ENCODE assay signal across 8 cellular contexts in the genomic region with DNA sequence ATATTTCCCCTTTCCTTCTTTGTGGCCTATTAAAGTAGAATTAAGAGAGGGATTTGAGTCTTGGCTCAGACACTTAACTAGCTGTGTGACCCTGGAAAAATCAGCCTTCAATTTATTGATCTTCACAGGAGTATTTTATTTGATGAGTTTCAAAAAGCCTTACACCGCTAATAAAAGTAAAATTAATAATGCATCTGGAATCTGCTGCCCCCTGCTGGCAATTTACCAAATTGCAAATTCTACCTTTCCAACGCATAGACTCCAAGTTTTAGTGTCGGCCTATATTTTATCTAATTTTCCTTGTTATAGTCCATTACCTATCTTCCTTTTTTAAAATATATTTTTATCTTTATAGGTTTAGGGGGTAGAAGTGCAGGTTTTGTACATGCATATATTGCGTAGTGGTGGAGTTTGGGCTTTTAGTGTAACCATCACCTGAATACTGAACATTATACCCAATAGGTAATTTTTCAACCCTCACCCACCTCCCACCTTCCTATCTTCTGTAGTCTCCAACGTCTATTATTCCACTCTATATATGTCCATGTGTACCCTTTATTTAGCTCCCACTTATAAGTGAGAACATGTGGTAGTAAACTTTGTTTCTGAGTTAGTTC. TPM values are rescaled to one million over a fixed set of nuclear protein-coding genes. Genes with fewer than 3 reads are reported as not detected.
DNase-seq lines count a peak whose midpoint lies in the region; ATAC-seq and TF ChIP-seq lines count a peak whose summit lies in the region.

No MANE protein-coding gene starts in this region.

- TF ChIP-seq POLR2A in gastroesophageal sphincter (IDR thresholded peaks at IDR 0.05): no peak
- TF ChIP-seq POLR2A in sigmoid colon (IDR thresholded peaks at IDR 0.05): no peak

- H3K4me3 Mint-ChIP-seq in activated T-cell treated with anti-CD3 and anti-CD28 coated beads, Interleukin-2, amount 50 U/mL, for 72 hours: no peak overlapping the region

- H3K27ac Mint-ChIP-seq in activated T-cell treated with anti-CD3 and anti-CD28 coated beads, Interleukin-2, amount 50 U/mL, for 72 hours: no peak overlapping the region

- H3K36me3 Mint-ChIP-seq in activated T-cell treated with anti-CD3 and anti-CD28 coated beads, Interleukin-2, amount 50 U/mL, for 72 hours (ENCODE audit: insufficient read depth in 2 of 2): no peaks in the 10 kb centered on the region

- H3K9me3 ChIP-seq in cardiac muscle cell (ENCODE audit: low read depth) (no peaks in the 10 kb centered on the region), gastroesophageal sphincter (no peaks in the 10 kb centered on the region), sigmoid colon (no peaks in the 10 kb centered on the region)

- H3K27ac ChIP-seq in cardiac muscle cell (no peak overlapping the region), gastroesophageal sphincter (no peak overlapping the region), sigmoid colon (no peak overlapping the region)

- H3K4me1 ChIP-seq in cardiac muscle cell (ENCODE audit: low read depth) (no peaks in the 10 kb centered on the region), gastroesophageal sphincter (peaks cover 0 to 7% (median 0%) of the 10 kb centered on the region in 3 donors), sigmoid colon (no peaks in the 10 kb centered on the region)

- H3K9me3 Mint-ChIP-seq in activated T-cell treated with anti-CD3 and anti-CD28 coated beads, Interleukin-2, amount 50 U/mL, for 72 hours: no peaks in the 10 kb centered on the region

- H3K36me3 ChIP-seq in cardiac muscle cell: no peaks in the 10 kb centered on the region
- peaks cover 0 to 9% of the 10 kb centered on the region in 2 donors for H3K36me3 ChIP-seq in gastroesophageal sphincter
- peaks cover 0 to 8% (median 0%) of the 10 kb centered on the region in 4 donors for H3K36me3 ChIP-seq in sigmoid colon

- TF ChIP-seq CTCF in cardiac muscle cell (IDR thresholded peaks at IDR 0.05; ENCODE audit: low read depth, low read length): peak; percentile 62
- TF ChIP-seq CTCF in gastroesophageal sphincter (IDR thresholded peaks at IDR 0.05): peak; percentile 72 to 92 (median 86)
- TF ChIP-seq CTCF in sigmoid colon (IDR thresholded peaks at IDR 0.05): peak in 3 of 4 experiments; percentile 52 to 85 (median 70)

- H3K27me3 ChIP-seq in cardiac muscle cell (no peaks in the 10 kb centered on the region), gastroesophageal sphincter (no peaks in the 10 kb centered on the region), sigmoid colon (no peaks in the 10 kb centered on the region)

- H3K4me1 Mint-ChIP-seq in activated T-cell treated with anti-CD3 and anti-CD28 coated beads, Interleukin-2, amount 50 U/mL, for 72 hours (ENCODE audit: low read depth): peaks cover 5% of the 10 kb centered on the region

- H3K4me3 ChIP-seq in cardiac muscle cell (no peak overlapping the region), gastroesophageal sphincter (no peak overlapping the region), sigmoid colon (no peak overlapping the region)

- no peak for ATAC-seq in left ventricle myocardium superior
- ATAC-seq in activated T-cell treated with anti-CD3 and anti-CD28 coated beads, Interleukin-2, amount 50 U/mL, for 72 hours (replicated peaks in 1 of 2): no peak
- ATAC-seq in gastroesophageal sphincter: peak; percentile 41
- no peak for ATAC-seq in GM19467 (IDR thresholded peaks at IDR 0.05; ENCODE audit: unreplicated experiment)
- ATAC-seq in GM18870 (IDR thresholded peaks at IDR 0.05; ENCODE audit: unreplicated experiment): no peak

- no peaks in the 10 kb centered on the region for H3K27me3 Mint-ChIP-seq in activated T-cell treated with anti-CD3 and anti-CD28 coated beads, Interleukin-2, amount 50 U/mL, for 72 hours (ENCODE audit: low read depth)

- DNase-seq in cardiac muscle cell (ENCODE audit: low read depth in 1 of 2, low spot score in 1 of 2): peak; percentile 49 to 51
- DNase-seq in left ventricle myocardium superior: no peak
- peak; percentile 36 for DNase-seq in NCI-H774 (lab: John Stamatoyannopoulos, UW)
- peak; percentile 21 to 44 for DNase-seq in activated T-cell treated with anti-CD3 and anti-CD28 coated beads, Interleukin-2, amount 50 U/mL, for 72 hours
- no peak for DNase-seq in sigmoid colon

- 3 to 19% methylated on average over 4 to 5 of the region's 5 CpGs for WGBS in gastroesophageal sphincter (ENCODE audit: low coverage in 1 of 2), 2 donors
- WGBS in sigmoid colon, 2 donors: 18 to 24% methylated on average over 5 of the region's 5 CpGs

- TF ChIP-seq EP300 in gastroesophageal sphincter (IDR thresholded peaks at IDR 0.05): no peak
- no peak for TF ChIP-seq EP300 in sigmoid colon (IDR thresholded peaks at IDR 0.05)

- intact Hi-C loops in left ventricle myocardium superior (cut with micrococcal nuclease): loop anchor here (2.0 to 5.0 kb wide), 2 partner anchors 105 to 209 kb away; no protein-coding TSS in a partner anchor
- intact Hi-C loops in sigmoid colon (cut with DNase I): loop anchor here (1.0 to 5.0 kb wide), 2 partner anchors 105 to 209 kb away; no protein-coding TSS in a partner anchor

RNA-seq across cellular contexts. Expression of a gene that starts 46.3 kb away (rescaled TPM):
- total RNA-seq in cardiac muscle cell (30.5 and 51.4 TPM in 2 replicates), left ventricle myocardium superior (19.3 TPM), gastroesophageal sphincter (10 to 100 TPM; 20.5 to 34.1 (median 24.2) TPM), sigmoid colon (10 to 100 TPM; 26.0 to 28.1 (median 26.1) TPM)
- polyA plus RNA-seq in cardiac muscle cell (27.9 and 38.2 TPM in 2 replicates), sigmoid colon (10 to 100 TPM; 14.8 to 28.0 (median 20.4) TPM)
- 10 to 100 TPM; 16.8 to 20.1 TPM for total RNA-seq in activated T-cell treated with anti-CD3 and anti-CD28 coated beads, Interleukin-2, amount 50 U/mL, for 72 hours

Comparison
In these comparisons a context has a peak if more than half of its experiments do, and no peak if none do; other contexts are left out.
1. DNase-seq: peak in cardiac muscle cell (2 of 2), NCI-H774 (single experiment) and activated T-cell treated with anti-CD3 and anti-CD28 coated beads, Interleukin-2, amount 50 U/mL, for 72 hours (2 of 2); none in left ventricle myocardium superior (single experiment) and sigmoid colon (single experiment).
2. Peak in every context shown above with its lines, with median percentiles within 50 percentile points of each other: CTCF ChIP-seq.